In genomic region chr2:224449212-224450147, GRCh38 we compare ENCODE assay signal across 8 cellular contexts. TPM values are rescaled to one million over a fixed set of nuclear protein-coding genes. Genes with fewer than 3 reads are reported as not detected.
DNase-seq lines count a peak whose midpoint lies in the region; ATAC-seq and TF ChIP-seq lines count a peak whose summit lies in the region.

No MANE protein-coding gene starts in this region.

- peaks cover 21% of the 10 kb centered on the region for H3K27me3 Mint-ChIP-seq in activated CD4-positive, alpha-beta T cell treated with anti-CD3 and anti-CD28 coated beads, Interleukin-2, amount 10 ng/mL, durations not matched to agents 24 days and 14 days
- H3K27me3 Mint-ChIP-seq in chondrocyte (ENCODE audit: low read depth) (no peaks in the 10 kb centered on the region), neural crest cell (ENCODE audit: low read depth) (no peaks in the 10 kb centered on the region)

- H3K4me3 Mint-ChIP-seq in activated CD4-positive, alpha-beta T cell treated with anti-CD3 and anti-CD28 coated beads, Interleukin-2, amount 10 ng/mL, durations not matched to agents 24 days and 14 days, result no peak overlapping the region
- H3K4me3 Mint-ChIP-seq in chondrocyte (ENCODE audit: unreplicated experiment), result no peak overlapping the region
- H3K4me3 Mint-ChIP-seq in neural crest cell, result no peak overlapping the region

- TF ChIP-seq CTCF in chondrocyte (IDR thresholded peaks at IDR 0.05), result peak; percentile 75
- TF ChIP-seq CTCF in neural crest cell (conservative IDR thresholded peaks at IDR 0.05), result peak; percentile 62
- no peak for TF ChIP-seq CTCF in omental fat pad (IDR thresholded peaks at IDR 0.05)

- H3K9me3 Mint-ChIP-seq in activated CD4-positive, alpha-beta T cell treated with anti-CD3 and anti-CD28 coated beads, Interleukin-2, amount 10 ng/mL, durations not matched to agents 24 days and 14 days, result no peaks in the 10 kb centered on the region
- H3K9me3 Mint-ChIP-seq in chondrocyte (ENCODE audit: low read depth), result peaks cover 4% of the 10 kb centered on the region
- H3K9me3 Mint-ChIP-seq in neural crest cell, result peaks cover 2% of the 10 kb centered on the region

- H3K27ac Mint-ChIP-seq in activated CD4-positive, alpha-beta T cell treated with anti-CD3 and anti-CD28 coated beads, Interleukin-2, amount 10 ng/mL, durations not matched to agents 24 days and 14 days, result no peak overlapping the region
- no peak overlapping the region for H3K27ac Mint-ChIP-seq in chondrocyte (ENCODE audit: unreplicated experiment)
- no peak overlapping the region for H3K27ac Mint-ChIP-seq in neural crest cell (ENCODE audit: unreplicated experiment)

- DNase-seq in activated CD4-positive, alpha-beta T cell treated with anti-CD3 and anti-CD28 coated beads, Interleukin-2, amount 10 ng/mL, durations not matched to agents 24 days and 14 days, result peak; percentile 66
- no peak for DNase-seq in activated CD4-positive, alpha-beta T cell treated with anti-CD3 and anti-CD28 coated beads for 1 hour
- DNase-seq in NAMALWA (ENCODE audit: low spot score), result peak; percentile 58
- no peak for DNase-seq in chondrocyte (ENCODE audit: low spot score)
- DNase-seq in neural crest cell (ENCODE audit: low read depth, low spot score), result no peak
- no peak for DNase-seq in omental fat pad (ENCODE audit: low spot score)

- H3K36me3 Mint-ChIP-seq in activated CD4-positive, alpha-beta T cell treated with anti-CD3 and anti-CD28 coated beads, Interleukin-2, amount 10 ng/mL, durations not matched to agents 24 days and 14 days (ENCODE audit: low read depth), result no peaks in the 10 kb centered on the region
- H3K36me3 Mint-ChIP-seq in chondrocyte (ENCODE audit: low read depth), result no peaks in the 10 kb centered on the region
- no peaks in the 10 kb centered on the region for H3K36me3 Mint-ChIP-seq in neural crest cell (ENCODE audit: low read depth)

- intact Hi-C loops in activated CD4-positive, alpha-beta T cell treated with anti-CD3 and anti-CD28 coated beads, Interleukin-2, amount 10 ng/mL, durations not matched to agents 24 days and 14 days (cut with micrococcal nuclease), result loop anchor here (1.0 to 10.0 kb wide), 2 partner anchors 92 to 205 kb away; no protein-coding TSS in a partner anchor

- H3K4me1 Mint-ChIP-seq in activated CD4-positive, alpha-beta T cell treated with anti-CD3 and anti-CD28 coated beads, Interleukin-2, amount 10 ng/mL, durations not matched to agents 24 days and 14 days, result no peaks in the 10 kb centered on the region
- H3K4me1 Mint-ChIP-seq in chondrocyte (ENCODE audit: low read depth) (no peaks in the 10 kb centered on the region), neural crest cell (no peaks in the 10 kb centered on the region)

- no peak for ATAC-seq in HG02798 (IDR thresholded peaks at IDR 0.05; ENCODE audit: poor library complexity, unreplicated experiment)
- ATAC-seq in HG03135 (IDR thresholded peaks at IDR 0.05; ENCODE audit: unreplicated experiment), result no peak
- ATAC-seq in omental fat pad (ENCODE audit: low FRiP score), result no peak

RNA-seq across cellular contexts. Expression of gene FAM124B, which starts 47.6 kb away (rescaled TPM):
- 0.47 and 0.64 TPM in 2 replicates for total RNA-seq in activated CD4-positive, alpha-beta T cell treated with anti-CD3 and anti-CD28 coated beads, Interleukin-2, amount 10 ng/mL, durations not matched to agents 24 days and 14 days
- total RNA-seq in chondrocyte (not detected in 3 replicates), neural crest cell (not detected in 2 replicates), omental fat pad (10 to 100 TPM in 1 of 4 donors, 1 to 10 TPM in 3; 1.4 to 17.0 (median 3.5) TPM)

Comparison
In these comparisons a context has a peak if more than half of its experiments do, and no peak if none do; other contexts are left out.
1. DNase-seq: peak in activated CD4-positive, alpha-beta T cell treated with anti-CD3 and anti-CD28 coated beads, Interleukin-2, amount 10 ng/mL, durations not matched to agents 24 days and 14 days (single experiment) and NAMALWA (single experiment); none in activated CD4-positive, alpha-beta T cell treated with anti-CD3 and anti-CD28 coated beads for 1 hour (single experiment), chondrocyte (single experiment), neural crest cell (single experiment) and omental fat pad (single experiment).
2. CTCF ChIP-seq: peak in chondrocyte (single experiment) and neural crest cell (single experiment); none in omental fat pad (0 of 3).